In the genomic region with DNA sequence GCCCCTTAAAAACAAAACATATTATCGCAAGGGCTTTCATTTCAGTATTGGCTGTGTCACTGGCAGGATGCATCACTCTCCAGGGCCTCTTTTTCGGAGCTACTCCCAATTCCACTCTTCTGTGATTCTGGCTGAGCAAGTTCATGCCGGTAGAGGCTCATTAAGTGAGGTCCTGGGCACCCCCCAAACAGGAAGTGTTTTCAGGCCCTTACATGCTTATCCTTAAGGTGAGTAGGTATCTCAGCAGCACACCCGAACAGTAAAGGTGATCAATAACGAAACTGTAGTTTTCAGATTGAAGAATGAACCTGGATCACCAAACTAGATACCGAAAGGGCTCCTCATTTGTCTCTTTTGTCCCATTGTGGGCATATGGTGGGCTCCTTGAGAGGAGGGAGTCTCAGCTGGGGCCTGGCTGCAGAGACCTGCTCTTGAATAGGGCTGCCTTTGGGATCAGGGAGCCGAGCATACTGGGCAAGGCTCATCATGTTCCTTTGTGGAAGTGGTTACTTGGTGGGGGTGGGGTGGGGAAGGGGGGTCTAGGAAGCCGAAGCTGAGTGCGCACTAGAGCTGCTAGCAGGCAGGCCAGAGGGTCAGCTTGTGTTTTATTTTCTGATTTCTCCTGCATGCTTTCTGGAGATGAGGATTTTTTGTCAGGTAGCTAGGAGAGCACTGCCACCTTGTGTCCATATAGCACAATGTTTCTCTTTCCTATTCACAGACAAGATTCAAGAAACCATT, we compare ENCODE assay signal across 8 cellular contexts.
DNase-seq lines count a peak whose midpoint lies in the region; ATAC-seq and TF ChIP-seq lines count a peak whose summit lies in the region.

No MANE protein-coding gene starts in this region.

- ATAC-seq in GM18502 (IDR thresholded peaks at IDR 0.05; ENCODE audit: poor library complexity, unreplicated experiment): peak; percentile 73
- ATAC-seq in HG02623 (IDR thresholded peaks at IDR 0.05; ENCODE audit: unreplicated experiment): no peak

- 28 to 47% (median 41%) methylated on average over 9 of the region's 9 CpGs for WGBS in adrenal gland, 4 donors

- peaks cover 0 to 8% of the 10 kb centered on the region in 2 donors for H3K4me1 ChIP-seq in adrenal gland (replicated peaks in 1 of 2)

- TF ChIP-seq POLR2A in adrenal gland (IDR thresholded peaks at IDR 0.05): no peak

- H3K36me3 Mint-ChIP-seq in progenitor cell of endocrine pancreas (ENCODE audit: insufficient read depth): peaks cover 2% of the 10 kb centered on the region

- H3K9me3 Mint-ChIP-seq in progenitor cell of endocrine pancreas (ENCODE audit: low read depth): no peaks in the 10 kb centered on the region

- intact Hi-C loops in adrenal gland (cut with DNase I) (loop anchor here (5.0 kb wide), 1 partner anchor 65 kb away; a partner anchor contains a TSS), head of caudate nucleus (cut with DNase I) (loop anchor here (1.0 kb wide), 1 partner anchor 66 kb away; no protein-coding TSS in a partner anchor)

- DNase-seq in AML-193 (lab: John Stamatoyannopoulos, UW) (peak; percentile 63 to 86), OCI-M1 (lab: John Stamatoyannopoulos, UW) (peak; percentile 83), adrenal gland (peak in 6 of 7 donors; percentile 42 to 74 (median 58)), head of caudate nucleus (peak in 28 of 42 donors; percentile 19 to 82 (median 59)), progenitor cell of endocrine pancreas (ENCODE audit: low spot score, unreplicated experiment) (no peak)
- DNase-seq in Jurkat, Clone E6-1 (ENCODE audit: low read depth, low spot score): peak; percentile 49

- no peaks in the 10 kb centered on the region for H3K27me3 Mint-ChIP-seq in progenitor cell of endocrine pancreas

- H3K36me3 ChIP-seq in adrenal gland (replicated peaks in 1 of 2): peaks cover 0 to 44% of the 10 kb centered on the region in 2 donors

- TF ChIP-seq CTCF in adrenal gland (IDR thresholded peaks at IDR 0.05) (peak; percentile 67 to 93 (median 88)), progenitor cell of endocrine pancreas (IDR thresholded peaks at IDR 0.05; ENCODE audit: unreplicated experiment) (peak; percentile 82)

- H3K4me1 Mint-ChIP-seq in progenitor cell of endocrine pancreas (ENCODE audit: low read depth): no peaks in the 10 kb centered on the region

- no peak overlapping the region for H3K4me3 ChIP-seq in Jurkat, Clone E6-1 (ENCODE audit: low read length)
- H3K4me3 ChIP-seq in adrenal gland: no peak overlapping the region

- no peak overlapping the region for H3K27ac Mint-ChIP-seq in progenitor cell of endocrine pancreas

- H3K27me3 ChIP-seq in adrenal gland: no peaks in the 10 kb centered on the region

- H3K27ac ChIP-seq in adrenal gland: peak overlapping the region in 3 of 5 donors; percentile 11 to 59 (median 48)

- H3K4me3 Mint-ChIP-seq in progenitor cell of endocrine pancreas (ENCODE audit: low read depth): no peak overlapping the region

- H3K9me3 ChIP-seq in adrenal gland (replicated peaks in 1 of 3): no peaks in the 10 kb centered on the region
